ENCODE assay signal across 4 cellular contexts in the genomic region with DNA sequence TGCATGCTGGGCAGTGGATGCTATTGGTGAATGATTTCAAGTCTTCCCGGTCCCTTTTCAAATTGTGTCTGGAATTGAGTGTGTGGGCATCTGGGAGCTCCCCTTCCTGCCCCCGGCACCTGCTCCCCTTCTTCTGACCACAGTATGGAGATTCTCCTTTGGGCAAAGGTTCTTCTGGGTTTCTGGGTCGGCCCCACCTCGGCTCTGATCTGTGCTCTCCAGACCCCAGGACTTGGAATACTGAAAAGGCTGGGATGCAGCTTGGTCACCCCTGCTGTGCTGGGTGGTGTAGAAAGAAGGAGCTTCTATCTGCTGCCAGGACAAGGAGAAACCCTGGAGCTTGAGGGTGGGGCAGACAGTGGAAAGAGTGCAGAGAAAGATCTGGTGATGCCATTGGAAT.
"Had no signal": no experiment of that assay in that cellular context is flagged by ENCODE, and none has a peak within 500 bp of the region (broad histone marks: within the 10 kb centered on the region; RNA-seq: fewer than 3 reads in every experiment).

No MANE protein-coding gene starts in this region.

- ATAC-seq: GM23338 had no signal

- H2AFZ ChIP-seq: GM23338 had no signal

- H3K4me2 ChIP-seq: GM23338 had no signal

- H3K4me3 ChIP-seq: GM23338 had no signal

- DNase-seq: H9, HCEC 1CT, IMR-90 had no signal
